In the genomic region with DNA sequence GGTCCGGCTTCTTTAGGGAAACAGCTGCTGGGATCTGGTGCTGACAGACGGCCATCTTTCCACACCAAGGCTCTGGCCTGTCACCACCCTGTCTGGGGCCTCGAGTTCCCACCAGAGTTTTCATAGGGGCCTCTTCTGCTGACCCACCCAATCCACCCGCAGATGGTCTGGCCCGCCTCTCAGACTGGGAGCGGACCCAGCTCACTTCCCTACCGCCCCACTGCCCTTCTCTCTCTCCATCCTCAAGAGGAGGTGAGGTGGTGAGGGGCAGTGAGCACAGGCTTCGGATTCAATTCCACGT, we compare ENCODE assay signal across 1 cellular context.
TF ChIP-seq lines count a peak whose summit lies in the region.

No MANE protein-coding gene starts in this region.

TF ChIP-seq in endothelial cell of umbilical vein, 7 proteins besides CTCF, POLR2A, EP300 and RAD21:
- no peak for TF ChIP-seq EZH2 (IDR thresholded peaks at IDR 0.05; ENCODE audit: borderline replicate concordance, low read depth, low read length, severe bottlenecking)
- no peak for TF ChIP-seq GATA2 (IDR thresholded peaks at IDR 0.05; ENCODE audit: insufficient read depth, insufficient read length, low read depth, low read length)
- no peak for TF ChIP-seq POLR2AphosphoS5 (IDR thresholded peaks at IDR 0.05; ENCODE audit: insufficient read depth, low read depth, low read length)
- no peak for TF ChIP-seq MYC (IDR thresholded peaks at IDR 0.05; ENCODE audit: low read depth, low read length)
- no peak for TF ChIP-seq FOS (IDR thresholded peaks at IDR 0.05; ENCODE audit: borderline replicate concordance, insufficient read depth, low read length)
- TF ChIP-seq JUN (IDR thresholded peaks at IDR 0.05; ENCODE audit: borderline replicate concordance, insufficient read depth, insufficient read length, low read depth): no peak
